ENCODE assay signal across 8 cellular contexts in the genomic region with DNA sequence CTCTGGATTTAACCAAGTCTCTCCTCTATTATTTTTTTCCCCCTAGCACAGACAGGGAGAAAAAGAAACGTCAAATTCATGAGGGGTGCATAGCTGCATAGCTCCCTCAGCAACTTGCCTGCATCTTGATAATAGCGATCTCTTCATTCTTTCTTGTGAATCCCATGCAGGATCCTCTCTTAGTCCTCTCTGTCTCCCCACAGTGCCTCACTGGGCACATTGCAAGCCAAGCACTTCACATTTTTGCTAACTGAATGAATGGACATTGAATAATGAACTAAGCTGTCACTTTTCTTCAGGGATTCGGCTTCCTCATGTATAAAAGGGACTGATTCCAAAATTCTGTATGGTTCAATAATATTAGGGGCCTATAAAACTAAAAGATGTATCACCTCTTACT. TPM values are rescaled to one million over a fixed set of nuclear protein-coding genes. Genes with fewer than 3 reads are reported as not detected.
DNase-seq lines count a peak whose midpoint lies in the region; ATAC-seq and TF ChIP-seq lines count a peak whose summit lies in the region.

No MANE protein-coding gene starts in this region.

- H3K4me1 ChIP-seq in body of pancreas: peaks cover 14% of the 10 kb centered on the region

- H3K27ac Mint-ChIP-seq in mesothelial cell of epicardium: no peak overlapping the region

- H3K9me3 Mint-ChIP-seq in mesothelial cell of epicardium: no peaks in the 10 kb centered on the region

- peaks cover 19% of the 10 kb centered on the region for H3K4me1 Mint-ChIP-seq in mesothelial cell of epicardium

- no peak overlapping the region for H3K4me3 Mint-ChIP-seq in mesothelial cell of epicardium

- no peaks in the 10 kb centered on the region for H3K36me3 ChIP-seq in body of pancreas (replicated peaks in 1 of 2; ENCODE audit: insufficient read depth in 1 of 2, low read depth in 2 of 2)

- intact Hi-C loops in body of pancreas (cut with DNase I) (no loop called here), left colon (cut with DNase I, micrococcal nuclease) (loop anchor here in 1 of 2 donors (5.0 kb wide), 1 partner anchor 89 kb away; no protein-coding TSS in a partner anchor)

- H3K9me3 ChIP-seq in body of pancreas: no peaks in the 10 kb centered on the region

- H3K36me3 Mint-ChIP-seq in mesothelial cell of epicardium: no peaks in the 10 kb centered on the region

- TF ChIP-seq POLR2A in body of pancreas (IDR thresholded peaks at IDR 0.05): no peak

- no peak overlapping the region for H3K27ac ChIP-seq in body of pancreas

- TF ChIP-seq CTCF in LNCaP clone FGC (IDR thresholded peaks at IDR 0.05; ENCODE audit: control insufficient read depth, extremely low read depth, insufficient read depth) (peak; percentile 56), body of pancreas (IDR thresholded peaks at IDR 0.05) (peak in 4 of 7 experiments; percentile 8 to 36 (median 22)), mesothelial cell of epicardium (IDR thresholded peaks at IDR 0.05; ENCODE audit: unreplicated experiment) (no peak)

- H3K27me3 Mint-ChIP-seq in mesothelial cell of epicardium (ENCODE audit: low read depth): no peaks in the 10 kb centered on the region

- WGBS in body of pancreas, 2 donors: 12 to 36% methylated on average over 3 of the region's 3 CpGs

- H3K27me3 ChIP-seq in body of pancreas: no peaks in the 10 kb centered on the region

- ATAC-seq in body of pancreas (no peak), left colon (peak; percentile 52), HG03135 (IDR thresholded peaks at IDR 0.05; ENCODE audit: unreplicated experiment) (no peak)

- DNase-seq in CD1c-positive myeloid dendritic cell (ENCODE audit: extremely low spot score): peak; percentile 56
- DNase-seq in LNCaP clone FGC (ENCODE audit: low read depth): no peak
- peak in 2 of 4 donors; percentile 13 to 36 for DNase-seq in body of pancreas
- no peak for DNase-seq in left colon
- no peak for DNase-seq in mesothelial cell of epicardium (ENCODE audit: low spot score in 2 of 2, unreplicated experiment in 2 of 2)
- no peak for DNase-seq in central memory CD4-positive, alpha-beta T cell
- DNase-seq in activated T-cell treated with anti-CD3 and anti-CD28 coated beads for 4 hours: no peak

- no peak overlapping the region for H3K4me3 ChIP-seq in LNCaP clone FGC (ENCODE audit: low read depth, low read length)
- no peak overlapping the region for H3K4me3 ChIP-seq in body of pancreas

RNA-seq across cellular contexts. Expression of a gene that starts 2.9 kb away (rescaled TPM):
- 10 to 100 TPM; 22.1 to 25.1 TPM for total RNA-seq in body of pancreas
- 10 to 100 TPM; 87.7 to 98.6 TPM for total RNA-seq in left colon
- total RNA-seq in mesothelial cell of epicardium: 59.9 to 61.9 TPM (median 60.6 TPM) in 3 replicates
